Comparison of ENCODE assay signal across 10 cellular contexts in the genomic region with DNA sequence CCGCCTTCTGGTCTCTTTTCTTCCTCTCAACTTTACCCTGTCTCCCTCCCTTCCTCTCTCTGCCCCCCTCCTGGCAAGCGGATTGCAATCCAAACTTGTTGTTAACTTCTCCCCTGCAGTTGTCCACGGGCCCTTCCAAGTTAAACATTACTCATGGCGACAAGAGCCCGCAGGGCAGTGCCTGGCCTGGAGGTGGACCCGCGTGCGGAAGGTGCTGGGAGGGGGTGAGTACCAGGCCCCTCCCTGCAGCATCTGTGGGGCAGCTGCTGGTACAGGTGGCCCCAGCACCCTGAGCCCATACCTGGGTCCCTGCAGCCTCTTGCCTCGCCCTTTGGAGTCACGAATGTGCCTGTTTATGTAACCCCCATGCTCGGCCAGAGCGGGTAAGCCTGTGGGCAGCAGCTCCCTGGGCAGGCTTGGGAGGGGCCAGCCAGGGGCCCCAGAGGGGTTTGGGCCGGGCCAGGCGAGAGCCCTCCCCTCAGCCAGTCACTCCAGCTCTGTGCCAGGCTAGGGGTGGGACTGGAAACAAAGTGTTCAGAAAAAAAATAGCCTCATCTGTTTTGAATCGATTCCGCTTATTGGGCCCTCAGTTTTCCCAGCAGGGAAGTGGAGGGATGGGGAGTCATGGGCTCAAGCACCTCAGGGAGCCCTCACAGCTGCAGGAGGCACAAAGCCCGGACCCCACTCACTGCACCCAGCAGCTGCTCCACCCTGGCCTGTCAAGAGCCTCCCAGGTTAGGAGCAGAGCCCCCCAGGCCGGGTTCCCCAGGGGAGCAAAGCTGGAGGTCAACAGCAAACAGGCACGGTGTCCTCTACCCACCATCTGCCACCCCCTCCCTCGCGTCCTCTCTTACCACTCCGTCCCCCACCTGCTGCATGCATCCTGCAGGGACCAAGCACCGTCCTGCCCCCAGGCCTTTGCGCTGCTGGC. TPM values are rescaled to one million over a fixed set of nuclear protein-coding genes. Genes with fewer than 3 reads are reported as not detected.
A peak's percentile ranks its signal among the peaks of the same experiment; 100 is the strongest.
DNase-seq lines count a peak whose midpoint lies in the region; ATAC-seq and TF ChIP-seq lines count a peak whose summit lies in the region.
"Had no signal": no experiment of that assay in that cellular context is flagged by ENCODE, and none has a peak within 500 bp of the region (broad histone marks: within the 10 kb centered on the region; RNA-seq: fewer than 3 reads in every experiment).

No MANE protein-coding gene starts in this region.

- CTCF ChIA-PET in T-cell (lab: Charles Lee) = no interaction called here

- H3K27me3 ChIP-seq in dorsolateral prefrontal cortex = no peaks in the 10 kb centered on the region
- H3K27me3 ChIP-seq in mucosa of rectum (ENCODE audit: control insufficient read depth in 2 of 2, insufficient read depth in 2 of 2, low read length in 2 of 2) = no peaks in the 10 kb centered on the region

- TF ChIP-seq CTCF in LNCaP clone FGC (IDR thresholded peaks at IDR 0.05; ENCODE audit: control insufficient read depth, extremely low read depth, insufficient read depth) = no peak
- no peak for TF ChIP-seq CTCF in dorsolateral prefrontal cortex (IDR thresholded peaks at IDR 0.05 in 54 of 56, conservative IDR thresholded peaks at IDR 0.05 in 2 of 56; ENCODE audit: low read depth in 1 of 56, partially characterized antibody in 56 of 56)

- H3K4me3 ChIP-seq in LNCaP clone FGC (ENCODE audit: low read depth, low read length) (no peak overlapping the region), dorsolateral prefrontal cortex (no peak overlapping the region), mucosa of rectum (ENCODE audit: low read length in 2 of 2) (no peak overlapping the region)

- H3K27ac ChIP-seq in dorsolateral prefrontal cortex (peak overlapping the region in 39 of 59 donors; percentile 13 to 89 (median 63)), mucosa of rectum (ENCODE audit: low read depth in 2 of 2, low read length in 2 of 2) (peak overlapping the region; percentile 74 to 75)

- peak overlapping the region in 1 of 2 donors; percentile 43 for H3K9ac ChIP-seq in mucosa of rectum (ENCODE audit: low read depth in 1 of 2, low read length in 2 of 2)

- POLR2A ChIA-PET in T-cell (lab: Charles Lee) = no interaction called here

- H3K9me3 ChIP-seq in mucosa of rectum (ENCODE audit: control insufficient read depth in 2 of 2, low read length in 2 of 2) = no peaks in the 10 kb centered on the region

- H3K36me3 ChIP-seq in mucosa of rectum (ENCODE audit: control insufficient read depth in 2 of 2, insufficient read depth in 2 of 2, low read length in 2 of 2) = no peaks in the 10 kb centered on the region

- ATAC-seq in T-cell (replicated peaks in 1 of 4) (no peak), HG03139 (IDR thresholded peaks at IDR 0.05; ENCODE audit: unreplicated experiment) (no peak)
- no peak for ATAC-seq in activated T-cell treated with anti-CD3 and anti-CD28 coated beads, Interleukin-2, amount 50 U/mL, for 4 hours

- intact Hi-C loops in dorsolateral prefrontal cortex (cut with DNase I) = no loop called here

- H3K4me3 Mint-ChIP-seq in T-cell = no peak overlapping the region
- no peak overlapping the region for H3K4me3 Mint-ChIP-seq in activated T-cell treated with anti-CD3 and anti-CD28 coated beads, Interleukin-2, amount 50 U/mL, for 4 hours

- H3K4me1 Mint-ChIP-seq in T-cell = peaks cover 0 to 20% (median 6%) of the 10 kb centered on the region in 3 donors
- peaks cover 10% of the 10 kb centered on the region for H3K4me1 Mint-ChIP-seq in activated T-cell treated with anti-CD3 and anti-CD28 coated beads, Interleukin-2, amount 50 U/mL, for 4 hours (ENCODE audit: low read depth)

- no peaks in the 10 kb centered on the region for H3K36me3 Mint-ChIP-seq in T-cell
- no peaks in the 10 kb centered on the region for H3K36me3 Mint-ChIP-seq in activated T-cell treated with anti-CD3 and anti-CD28 coated beads, Interleukin-2, amount 50 U/mL, for 4 hours (ENCODE audit: insufficient read depth)

- H3K27me3 Mint-ChIP-seq in T-cell = no peaks in the 10 kb centered on the region
- no peaks in the 10 kb centered on the region for H3K27me3 Mint-ChIP-seq in activated T-cell treated with anti-CD3 and anti-CD28 coated beads, Interleukin-2, amount 50 U/mL, for 4 hours (ENCODE audit: low read depth)

- H3K4me1 ChIP-seq in mucosa of rectum (ENCODE audit: control insufficient read depth in 2 of 2, insufficient read depth in 2 of 2, low read length in 2 of 2) = peaks cover 50 to 54% of the 10 kb centered on the region in 2 donors

- no peak overlapping the region for H3K27ac Mint-ChIP-seq in T-cell

- H3K9me3 Mint-ChIP-seq in T-cell = no peaks in the 10 kb centered on the region
- no peaks in the 10 kb centered on the region for H3K9me3 Mint-ChIP-seq in activated T-cell treated with anti-CD3 and anti-CD28 coated beads, Interleukin-2, amount 50 U/mL, for 4 hours

- DNase-seq in A172 (ENCODE audit: low spot score) (peak; percentile 65), LNCaP clone FGC (ENCODE audit: low read depth) (peak; percentile 75), dorsolateral prefrontal cortex (no peak), T-cell (no peak), medulla oblongata (ENCODE audit: extremely low spot score) (no peak)
- DNase-seq in activated T-cell treated with anti-CD3 and anti-CD28 coated beads, Interleukin-2, amount 50 U/mL, for 4 hours = no peak
- DNase-seq: effector memory CD4-positive, alpha-beta T cell; RPMI8226 had no signal

RNA-seq across cellular contexts. Expression of gene FAAP20, which starts 14.0 kb away (rescaled TPM):
- total RNA-seq in A172 (2014; rRNA removed; shearing (Covaris generic)) = 18.6 and 34.6 TPM in 2 replicates
- 10 to 100 TPM; 21.8 to 56.4 (median 36.0) TPM for total RNA-seq in dorsolateral prefrontal cortex
- total RNA-seq in T-cell = 10 to 100 TPM; 52.9 to 74.8 (median 68.2) TPM
- 10 to 100 TPM; 67.8 to 82.3 (median 69.9) TPM for total RNA-seq in activated T-cell treated with anti-CD3 and anti-CD28 coated beads, Interleukin-2, amount 50 U/mL, for 4 hours

RNA-seq across cellular contexts. Expression of gene SKI, which starts 19.5 kb away (rescaled TPM):
- 4.1 and 14.8 TPM in 2 replicates for total RNA-seq in A172 (2014; rRNA removed; shearing (Covaris generic))
- total RNA-seq in dorsolateral prefrontal cortex = 100 to 1,000 TPM in 27 of 120 experiments, 10 to 100 TPM in 93; 65.3 to 147 (median 87.5) TPM
- total RNA-seq in T-cell = 100 to 1,000 TPM; 137 to 299 (median 157) TPM
- total RNA-seq in activated T-cell treated with anti-CD3 and anti-CD28 coated beads, Interleukin-2, amount 50 U/mL, for 4 hours = 10 to 100 TPM; 43.8 to 45.2 (median 44.7) TPM

Comparison
In these comparisons a context has a peak if more than half of its experiments do, and no peak if none do; other contexts are left out.
1. DNase-seq: peak in A172 (single experiment) and LNCaP clone FGC (single experiment); none in dorsolateral prefrontal cortex (0 of 10), T-cell (0 of 34), activated T-cell treated with anti-CD3 and anti-CD28 coated beads, Interleukin-2, amount 50 U/mL, for 4 hours (single experiment) and medulla oblongata (single experiment).